Comparison of ENCODE assay signal across 21 cellular contexts in genomic region chrX:74195120-74195519, GRCh38.
"Had no signal": no experiment of that assay in that cellular context is flagged by ENCODE, and none has a peak within 500 bp of the region (broad histone marks: within the 10 kb centered on the region; RNA-seq: fewer than 3 reads in every experiment).

No MANE protein-coding gene starts in this region.

- H3K27me3 ChIP-seq: MG63, Peyer's patch, SJSA1 had no signal

- H3K4me1 ChIP-seq: Peyer's patch, SJSA1 had no signal

- H3K4me3 ChIP-seq: MG63, Peyer's patch, SJSA1, SK-N-MC had no signal

- H3K36me3 ChIP-seq: MG63, Peyer's patch, SJSA1 had no signal

- H3K27ac ChIP-seq: HL-60, Peyer's patch, SJSA1, SK-N-MC had no signal

- DNase-seq: Karpas-422, KG1, MG63, NCI-H1092, NCI-H1105 treated with DMSO at 0.1 percent for 48 hours, NCI-H1417 treated with DMSO at 0.1 percent for 48 hours, NCI-H146, NCI-H1694 treated with DMSO at 0.1 percent for 48 hours, NCI-H1930, NCI-H2081, NCI-H2107, NCI-H2227 treated with DMSO at 0.1 percent for 48 hours, NCI-H524 treated with DMSO at 0.1 percent for 48 hours, NCI-H69, NCI-H774, PC-3, Peyer's patch, SIG-M5 had no signal

- H3K9me3 ChIP-seq: MG63, Peyer's patch, SJSA1 had no signal
